23 cellular contexts compared by ENCODE assay signal in the genomic region with DNA sequence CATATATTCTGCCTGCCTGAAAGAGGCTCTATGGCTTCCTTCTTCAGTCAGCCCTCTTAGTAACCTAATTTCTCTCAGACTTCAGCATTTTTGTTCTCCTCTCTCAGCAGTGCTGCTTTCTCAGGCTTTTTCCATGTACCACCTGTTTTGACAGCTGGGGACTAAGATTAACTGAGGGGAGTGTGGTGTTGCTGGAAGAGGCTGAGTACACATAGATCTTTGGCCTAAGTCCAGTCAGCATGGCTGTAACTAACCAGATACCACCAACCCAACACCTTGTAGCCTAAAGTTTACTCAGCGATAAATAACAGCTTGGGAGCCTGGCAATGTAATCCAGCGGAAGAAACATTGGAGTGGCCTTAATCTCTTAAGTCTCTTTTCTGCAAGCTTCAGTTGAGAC.
"Had no signal": no experiment of that assay in that cellular context is flagged by ENCODE, and none has a peak within 500 bp of the region (broad histone marks: within the 10 kb centered on the region; RNA-seq: fewer than 3 reads in every experiment).

No MANE protein-coding gene starts in this region.

- H3K4me3 ChIP-seq: heart right ventricle, lower lobe of right lung, neural progenitor cell, sigmoid colon, spleen, suprapubic skin, tibial nerve had no signal

- H3K27me3 ChIP-seq: neural progenitor cell, sigmoid colon, suprapubic skin had no signal

- H3K36me3 ChIP-seq: heart right ventricle, lower lobe of right lung, neural progenitor cell, sigmoid colon, spleen, suprapubic skin, tibial nerve had no signal

- ATAC-seq: activated T-cell treated with anti-CD3 and anti-CD28 coated beads, Interleukin-2, amount 50 U/mL, for 4 hours; left cardiac atrium; lower lobe of right lung; naive thymus-derived CD4-positive, alpha-beta T cell; T-helper 17 cell had no signal

- DNase-seq: activated CD4-positive, alpha-beta T cell treated with anti-CD3 and anti-CD28 coated beads for 4 hours; activated CD4-positive, alpha-beta T cell treated with anti-CD3 and anti-CD28 coated beads, Interleukin-2, amount 50 U/mL, for 48 hours; activated CD4-positive, CD25-positive, alpha-beta regulatory T cell; activated CD8-positive, alpha-beta memory T cell treated with anti-CD3 and anti-CD28 coated beads, Interleukin-2, amount 50 U/mL, for 48 hours; activated naive CD4-positive, alpha-beta T cell treated with anti-CD3 and anti-CD28 coated beads for 36 hours; activated naive CD8-positive, alpha-beta T cell treated with anti-CD3 and anti-CD28 coated beads, Interleukin-2, amount 10 ng/mL, durations not matched to agents 7 days and 5 days; activated T-cell treated with anti-CD3 and anti-CD28 coated beads, Interleukin-2, amount 50 U/mL, for 4 hours; amygdala; heart right ventricle; islet precursor cell; left cardiac atrium; lower lobe of right lung; mesendoderm; naive thymus-derived CD4-positive, alpha-beta T cell; retina; sigmoid colon; spleen; stimulated activated CD4-positive, alpha-beta T cell treated with anti-CD3 and anti-CD28 coated beads, Interleukin-4, amount 100 ng/mL, for 24 hours; T-helper 17 cell had no signal

- H3K9me3 ChIP-seq: heart right ventricle, lower lobe of right lung, sigmoid colon, spleen, suprapubic skin, tibial nerve had no signal

- H3K4me1 ChIP-seq: heart right ventricle, lower lobe of right lung, neural progenitor cell, spleen, suprapubic skin, tibial nerve had no signal

- H3K27ac ChIP-seq: epithelial cell of prostate, heart right ventricle, lower lobe of right lung, neural progenitor cell, sigmoid colon, spleen, suprapubic skin, tibial nerve had no signal
